20 cellular contexts compared by ENCODE assay signal in genomic region chr3:184952671-184953070, GRCh38.
DNase-seq lines count a peak whose midpoint lies in the region; TF ChIP-seq lines count a peak whose summit lies in the region.
"Had no signal": no experiment of that assay in that cellular context is flagged by ENCODE, and none has a peak within 500 bp of the region (broad histone marks: within the 10 kb centered on the region; RNA-seq: fewer than 3 reads in every experiment).

No MANE protein-coding gene starts in this region.

- no peaks in the 10 kb centered on the region for H3K27me3 ChIP-seq in spleen (replicated peaks in 1 of 7)
- H3K27me3 ChIP-seq: thyroid gland had no signal

- no peak for TF ChIP-seq POLR2A in spleen (IDR thresholded peaks at IDR 0.05)

- H3K27ac ChIP-seq in spleen = no peak overlapping the region
- H3K27ac ChIP-seq: coronary artery, RWPE1, thyroid gland, VCaP had no signal

- TF ChIP-seq CTCF in AG10803 (conservative IDR thresholded peaks at IDR 0.05; ENCODE audit: low read length) (no peak), spleen (IDR thresholded peaks at IDR 0.05 in 8 of 11, conservative IDR thresholded peaks at IDR 0.05 in 3 of 11) (no peak)

- 71 to 89% (median 78%) methylated on average over 3 of the region's 3 CpGs for WGBS in spleen, 5 donors

- no peaks in the 10 kb centered on the region for H3K9me3 ChIP-seq in spleen
- H3K9me3 ChIP-seq: thyroid gland had no signal

- H3K36me3 ChIP-seq in spleen = peaks cover 0 to 95% (median 10%) of the 10 kb centered on the region in 6 donors
- H3K36me3 ChIP-seq: thyroid gland had no signal

- DNase-seq in AG10803 (ENCODE audit: low read depth) = peak; percentile 43
- peak; percentile 2 for DNase-seq in ELR (ENCODE audit: low read depth)
- peak; percentile 85 for DNase-seq in NCI-H2171 treated with DMSO at 0.1 percent for 48 hours (lab: John Stamatoyannopoulos, UW)
- DNase-seq in fibroblast of peridontal ligament (ENCODE audit: extremely low read depth) = peak; percentile 2
- no peak for DNase-seq in spleen
- DNase-seq in C1 segment of cervical spinal cord (lab: John Stamatoyannopoulos, UW) = no peak
- DNase-seq in NCI-H2196 (lab: John Stamatoyannopoulos, UW; ENCODE audit: unreplicated experiment) = no peak
- DNase-seq in ureter (ENCODE audit: low spot score) = no peak
- DNase-seq: activated naive CD4-positive, alpha-beta T cell treated with Interleukin-2 at 50 U/mL for 16 hours; GF-D8; naive thymus-derived CD4-positive, alpha-beta T cell; NCI-H1436 treated with DMSO at 0.1 percent for 48 hours; NCI-H446; posterior cingulate gyrus; thyroid gland had no signal

- H3K4me3 ChIP-seq in AG10803 (ENCODE audit: low read length) = no peak overlapping the region
- H3K4me3 ChIP-seq in spleen = no peak overlapping the region
- H3K4me3 ChIP-seq: coronary artery, lung, smooth muscle cell, thyroid gland had no signal

- H3K4me1 ChIP-seq in spleen = no peaks in the 10 kb centered on the region
- H3K4me1 ChIP-seq: thyroid gland had no signal

- intact Hi-C loops in spleen (cut with DNase I; ENCODE audit: low total_unique reads) = no loop called here

Comparison
In these comparisons a context has a peak if more than half of its experiments do, and no peak if none do; other contexts are left out.
1. DNase-seq: peak in AG10803 (single experiment), ELR (single experiment), NCI-H2171 treated with DMSO at 0.1 percent for 48 hours (single experiment) and fibroblast of peridontal ligament (single experiment); none in spleen (single experiment), C1 segment of cervical spinal cord (0 of 14), NCI-H2196 (single experiment) and ureter (single experiment).